In the genomic region with DNA sequence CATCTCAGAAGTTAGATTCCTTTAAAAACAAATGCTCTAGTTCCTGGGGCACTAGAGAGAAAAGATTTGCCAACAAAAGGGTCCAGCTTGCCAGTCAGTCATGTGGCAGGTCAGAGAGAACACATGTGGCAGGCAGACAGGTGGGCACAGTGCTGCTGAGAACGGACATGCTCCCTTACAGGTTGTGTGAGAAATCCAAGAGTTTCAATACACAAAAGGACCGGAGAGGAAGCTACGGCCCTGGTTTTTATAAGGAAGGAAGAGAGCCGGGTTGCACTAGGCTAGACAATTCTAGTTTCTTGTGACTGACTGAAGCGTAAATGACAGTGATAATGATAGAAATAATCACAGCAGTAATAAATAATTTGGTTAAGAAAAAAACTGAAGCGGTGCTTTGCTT, we compare ENCODE assay signal across 7 cellular contexts. TPM values are rescaled to one million over a fixed set of nuclear protein-coding genes. Genes with fewer than 3 reads are reported as not detected.
DNase-seq lines count a peak whose midpoint lies in the region; ATAC-seq and TF ChIP-seq lines count a peak whose summit lies in the region.

No MANE protein-coding gene starts in this region.

- H3K4me2 ChIP-seq in GM23338: peak overlapping the region; percentile 60
- no peak overlapping the region for H3K4me2 ChIP-seq in smooth muscle cell

- H3K27me3 ChIP-seq in GM23338 (ENCODE audit: insufficient read depth): peaks cover 10% of the 10 kb centered on the region
- H3K27me3 ChIP-seq in smooth muscle cell (ENCODE audit: low read depth): no peaks in the 10 kb centered on the region

- H3K4me3 ChIP-seq in GM23338: no peak overlapping the region
- no peak overlapping the region for H3K4me3 ChIP-seq in smooth muscle cell

- peaks cover 4% of the 10 kb centered on the region; the same call in 1 of the 2 replicates for H4K20me1 ChIP-seq in GM23338 (replicated peaks; ENCODE audit: insufficient read depth)
- H4K20me1 ChIP-seq in smooth muscle cell (ENCODE audit: low read depth): peaks cover 85% of the 10 kb centered on the region

- H3K27ac Mint-ChIP-seq in GM23338: peak overlapping the region; percentile 51
- H3K27ac Mint-ChIP-seq in T-helper 17 cell: peak overlapping the region; percentile 93
- peak overlapping the region; percentile 77 to 100 (median 86) for H3K27ac Mint-ChIP-seq in immature natural killer cell

- H2AFZ ChIP-seq in GM23338 (no peak overlapping the region), smooth muscle cell (ENCODE audit: low read depth) (no peak overlapping the region)

- H3K27me3 Mint-ChIP-seq in GM23338 (ENCODE audit: insufficient read depth, low read depth, poor library complexity) (peaks cover 7% of the 10 kb centered on the region), T-helper 17 cell (no peaks in the 10 kb centered on the region), immature natural killer cell (ENCODE audit: low read depth in 3 of 3) (peaks cover 3 to 5% (median 3%) of the 10 kb centered on the region in 3 donors)

- DNase-seq in GM23338 (ENCODE audit: low spot score) (no peak), T-helper 17 cell (no peak), immature natural killer cell (no peak), smooth muscle cell (lab: John Stamatoyannopoulos, UW; ENCODE audit: unreplicated experiment) (no peak), hypothalamus (lab: John Stamatoyannopoulos, UW) (no peak)

- H3K79me2 ChIP-seq in GM23338 (replicated peaks; ENCODE audit: insufficient read depth): peaks cover 72% of the 10 kb centered on the region
- peaks cover 87% of the 10 kb centered on the region for H3K79me2 ChIP-seq in smooth muscle cell (ENCODE audit: low read depth)

- WGBS in smooth muscle cell (ENCODE audit: low lambda C conversion rate): 89% methylated on average over 6 of the region's 6 CpGs

- no peaks in the 10 kb centered on the region for H3K9me2 ChIP-seq in GM23338 (ENCODE audit: insufficient read depth)

- TF ChIP-seq CTCF in GM23338 (conservative IDR thresholded peaks at IDR 0.05; ENCODE audit: low read depth in 2 of 2) (no peak), smooth muscle cell (IDR thresholded peaks at IDR 0.05; ENCODE audit: borderline replicate concordance, insufficient read depth, poor library complexity, severe bottlenecking) (no peak)

- no peak overlapping the region for H3K27ac ChIP-seq in GM23338 (ENCODE audit: low read depth)
- peak overlapping the region; percentile 59 for H3K27ac ChIP-seq in smooth muscle cell (ENCODE audit: low read depth)

- ATAC-seq in GM23338 (no peak), T-helper 17 cell (no peak), GM19023 (IDR thresholded peaks at IDR 0.05; ENCODE audit: unreplicated experiment) (no peak), HG02571 (IDR thresholded peaks at IDR 0.05; ENCODE audit: unreplicated experiment) (no peak)

- H3K9me3 Mint-ChIP-seq in GM23338 (peaks cover 3% of the 10 kb centered on the region), immature natural killer cell (no peaks in the 10 kb centered on the region)

- peaks cover 53% of the 10 kb centered on the region for H3K4me1 ChIP-seq in GM23338 (ENCODE audit: insufficient read depth)
- H3K4me1 ChIP-seq in smooth muscle cell (ENCODE audit: low read depth): peaks cover 37% of the 10 kb centered on the region

- H3K9ac ChIP-seq in smooth muscle cell (ENCODE audit: low read depth): no peak overlapping the region

- H3K36me3 ChIP-seq in GM23338 (ENCODE audit: insufficient read depth) (no peaks in the 10 kb centered on the region), smooth muscle cell (ENCODE audit: low read depth) (no peaks in the 10 kb centered on the region)

- H3K36me3 Mint-ChIP-seq in GM23338 (ENCODE audit: low read depth): peaks cover 36% of the 10 kb centered on the region
- peaks cover 8% of the 10 kb centered on the region for H3K36me3 Mint-ChIP-seq in T-helper 17 cell (ENCODE audit: low read depth)
- peaks cover 0 to 18% (median 12%) of the 10 kb centered on the region in 3 donors for H3K36me3 Mint-ChIP-seq in immature natural killer cell

- peaks cover 9% of the 10 kb centered on the region for H3F3A ChIP-seq in GM23338 (replicated peaks; ENCODE audit: low read depth)
- no peaks in the 10 kb centered on the region for H3F3A ChIP-seq in smooth muscle cell (ENCODE audit: low read depth)

- peaks cover 70% of the 10 kb centered on the region for H3K4me1 Mint-ChIP-seq in GM23338
- H3K4me1 Mint-ChIP-seq in T-helper 17 cell: peaks cover 82% of the 10 kb centered on the region
- peaks cover 97 to 99% of the 10 kb centered on the region in 2 donors for H3K4me1 Mint-ChIP-seq in immature natural killer cell

- H3K4me3 Mint-ChIP-seq in GM23338: no peak overlapping the region
- H3K4me3 Mint-ChIP-seq in T-helper 17 cell: peak overlapping the region; percentile 81
- peak overlapping the region; percentile 1 to 77 (median 37) for H3K4me3 Mint-ChIP-seq in immature natural killer cell

- H3K9me3 ChIP-seq in T-helper 17 cell (ENCODE audit: control insufficient read depth, low read length, poor library complexity, severe bottlenecking) (no peaks in the 10 kb centered on the region), smooth muscle cell (replicated peaks; ENCODE audit: low read depth) (no peaks in the 10 kb centered on the region)

TF ChIP-seq in GM23338, 12 proteins besides CTCF, POLR2A, EP300 and RAD21 (continues in another document):
- no peak for TF ChIP-seq ETS1 (IDR thresholded peaks at IDR 0.05)
- no peak for TF ChIP-seq POLR2AphosphoS5 (IDR thresholded peaks at IDR 0.05; ENCODE audit: low read depth)
- no peak for TF ChIP-seq ZNF462 (CRISPR knock-in tag; IDR thresholded peaks at IDR 0.05)

RNA-seq across cellular contexts. Expression of gene CDC42EP3, which starts 18.3 kb away (rescaled TPM):
- 23.2 and 31.4 TPM in 2 replicates for total RNA-seq in GM23338 (2014; rRNA removed; shearing (Covaris generic))
- polyA plus RNA-seq in GM23338 (2016; fragmentation: Nextera tagmentation; extraction: Ambion mirVana) (22.9 and 31.4 TPM in 2 replicates), immature natural killer cell (100 to 1,000 TPM in 1 of 3 donors, 10 to 100 TPM in 2; 80.7 to 170 (median 81.3) TPM), smooth muscle cell (40.0 and 71.3 TPM in 2 replicates)
- total RNA-seq in T-helper 17 cell (10 to 100 TPM; 45.1 to 48.9 TPM), smooth muscle cell (45.0 and 51.1 TPM in 2 replicates)
